Comparison of ENCODE assay signal across 24 cellular contexts in genomic region chr11:132464939-132465338, GRCh38.
DNase-seq lines count a peak whose midpoint lies in the region; ATAC-seq and TF ChIP-seq lines count a peak whose summit lies in the region.
"Had no signal": no experiment of that assay in that cellular context is flagged by ENCODE, and none has a peak within 500 bp of the region (broad histone marks: within the 10 kb centered on the region; RNA-seq: fewer than 3 reads in every experiment).

No MANE protein-coding gene starts in this region.

- no peak for ATAC-seq in HG03432 (IDR thresholded peaks at IDR 0.05; ENCODE audit: unreplicated experiment)
- ATAC-seq: GM12878, HepG2, Panc1 had no signal

- H3F3A ChIP-seq in GM23248 (ENCODE audit: insufficient read depth) = no peaks in the 10 kb centered on the region

- WGBS in GM23248 (ENCODE audit: low coverage in 1 of 2, low lambda C conversion rate in 2 of 2, missing lambda C conversion rate in 2 of 2), 2 experiments = 67 to 70% methylated on average over 3 of the region's 3 CpGs

- H3K4me3 ChIP-seq in A673 (ENCODE audit: low read depth, low read length, poor library complexity, severe bottlenecking) = no peak overlapping the region
- no peak overlapping the region for H3K4me3 ChIP-seq in GM23248
- no peak overlapping the region for H3K4me3 ChIP-seq in adipocyte (ENCODE audit: low read length)
- no peak overlapping the region for H3K4me3 ChIP-seq in osteoblast (ENCODE audit: insufficient read depth, low read length)
- H3K4me3 ChIP-seq: BLaER1, GM12878 had no signal

- H3K79me2 ChIP-seq in GM23248 (ENCODE audit: insufficient read depth) = no peaks in the 10 kb centered on the region
- no peaks in the 10 kb centered on the region for H3K79me2 ChIP-seq in osteoblast (ENCODE audit: insufficient read depth, low read length)

- H2AFZ ChIP-seq in GM23248 = no peak overlapping the region
- H2AFZ ChIP-seq in osteoblast (ENCODE audit: low read length) = no peak overlapping the region

- POLR2A ChIA-PET in A673 (lab: Charles Lee; ENCODE audit: low non-redundant PET) = no interaction called here

- H4K20me1 ChIP-seq in GM23248 (ENCODE audit: insufficient read depth) (no peaks in the 10 kb centered on the region), osteoblast (ENCODE audit: insufficient read depth, low read length) (no peaks in the 10 kb centered on the region)
- H4K20me1 ChIP-seq: BLaER1 had no signal

- H3K9ac ChIP-seq in GM23248 (no peak overlapping the region), adipocyte (ENCODE audit: low read length) (no peak overlapping the region)
- H3K9ac ChIP-seq: BLaER1 had no signal

- H3K4me2 ChIP-seq in GM23248 (ENCODE audit: unreplicated experiment) (no peak overlapping the region), osteoblast (ENCODE audit: insufficient read depth, low read length) (no peak overlapping the region)
- H3K4me2 ChIP-seq: BLaER1 had no signal

- no peak overlapping the region for H3K27ac ChIP-seq in A673 (ENCODE audit: low read depth, low read length, poor library complexity, severe bottlenecking)
- H3K27ac ChIP-seq in GM23248 = no peak overlapping the region
- no peak overlapping the region for H3K27ac ChIP-seq in osteoblast (ENCODE audit: low read depth, low read length)
- H3K27ac ChIP-seq: BLaER1, RWPE1 had no signal

- TF ChIP-seq CTCF in A673 (conservative IDR thresholded peaks at IDR 0.05; ENCODE audit: low read depth, low read length) = 0 out of 2 replicates have a peak, but pooled peaks have one; percentile 13
- TF ChIP-seq CTCF in osteoblast (IDR thresholded peaks at IDR 0.05; ENCODE audit: extremely low read depth, low read depth, low read length) = peak; percentile 28

- DNase-seq in A673 (ENCODE audit: low spot score) = no peak
- DNase-seq in GM23248 = peak; percentile 15
- DNase-seq in adipocyte (ENCODE audit: low read depth) = peak; percentile 24
- DNase-seq in osteoblast (ENCODE audit: insufficient read length, low spot score, missing footprints) = no peak
- no peak for DNase-seq in KBM-7
- no peak for DNase-seq in NCI-H226
- no peak for DNase-seq in NCI-H1092 treated with DMSO at 0.1 percent for 48 hours (lab: John Stamatoyannopoulos, UW)
- DNase-seq: 8988T; CD4-positive, alpha-beta T cell; HCEC 1CT; Kasumi-1; NCI-H1105; NCI-H1436 treated with DMSO at 0.1 percent for 48 hours; NCI-H2029; NCI-H510A; NCI-H69; SHP77 treated with DMSO at 0.1 percent for 48 hours; SW 1271 had no signal

- in situ Hi-C loops in GM23248 (cut with MboI) (no loop called here), KBM-7 (cut with MboI; ENCODE audit: low pct_unique_long_range_greater_than_20kb, low sequenced_read_pairs) (no loop called here)

- H3K36me3 ChIP-seq in A673 (ENCODE audit: insufficient read depth, low read length, poor library complexity, severe bottlenecking) = no peaks in the 10 kb centered on the region
- H3K36me3 ChIP-seq in GM23248 (ENCODE audit: low read depth) = no peaks in the 10 kb centered on the region
- no peaks in the 10 kb centered on the region for H3K36me3 ChIP-seq in adipocyte (ENCODE audit: control insufficient read depth, insufficient read depth, low read length, severe bottlenecking)
- H3K36me3 ChIP-seq in osteoblast (ENCODE audit: insufficient read depth, low read length) = no peaks in the 10 kb centered on the region
- H3K36me3 ChIP-seq: BLaER1 had no signal

- intact Hi-C loops in A673 (cut with micrococcal nuclease; ENCODE audit: unreplicated experiment) = no loop called here

- BruUV-seq in A673 (replicated peaks; lab: Mats Ljungman, UMichigan) = no TSS peak

- CTCF ChIA-PET in A673 (lab: Charles Lee) = no interaction called here

- H3K9me3 ChIP-seq in A673 (ENCODE audit: low read depth, low read length, poor library complexity, severe bottlenecking) (peaks cover 13% of the 10 kb centered on the region), GM23248 (ENCODE audit: low read depth) (no peaks in the 10 kb centered on the region), adipocyte (ENCODE audit: control insufficient read depth, low read length) (no peaks in the 10 kb centered on the region), osteoblast (ENCODE audit: low read depth, low read length) (no peaks in the 10 kb centered on the region)

- H3K27me3 ChIP-seq in A673 (replicated peaks; ENCODE audit: insufficient read depth, low read depth, low read length, poor library complexity) (peaks cover 5% of the 10 kb centered on the region), GM23248 (replicated peaks; ENCODE audit: insufficient read depth) (no peaks in the 10 kb centered on the region), adipocyte (replicated peaks; ENCODE audit: control insufficient read depth, insufficient read depth, low read length) (peaks cover 18% of the 10 kb centered on the region), osteoblast (ENCODE audit: insufficient read depth, low read length) (no peaks in the 10 kb centered on the region)
- H3K27me3 ChIP-seq: BLaER1 had no signal

- H3K9me2 ChIP-seq in GM23248 (ENCODE audit: insufficient read depth) = no peaks in the 10 kb centered on the region

- H3K4me1 ChIP-seq in A673 (ENCODE audit: insufficient read depth, low read length, poor library complexity, severe bottlenecking) (no peaks in the 10 kb centered on the region), GM23248 (ENCODE audit: insufficient read depth) (no peaks in the 10 kb centered on the region), adipocyte (ENCODE audit: control insufficient read depth, insufficient read depth, low read length) (no peaks in the 10 kb centered on the region), osteoblast (ENCODE audit: insufficient read depth, low read length) (no peaks in the 10 kb centered on the region)

Comparison
In these comparisons a context has a peak if more than half of its experiments do, and no peak if none do; other contexts are left out.
1. DNase-seq: peak in GM23248 (single experiment) and adipocyte (single experiment); none in A673 (single experiment), osteoblast (single experiment), KBM-7 (single experiment), NCI-H226 (single experiment) and NCI-H1092 treated with DMSO at 0.1 percent for 48 hours (single experiment).